ENCODE assay signal across 1 cellular context in genomic region chr20:31547017-31547675, GRCh38.
A peak's percentile ranks its signal among the peaks of the same experiment; 100 is the strongest.
TF ChIP-seq lines count a peak whose summit lies in the region.

No MANE protein-coding gene starts in this region.

TF ChIP-seq in HepG2, 621 proteins besides CTCF, POLR2A, EP300 and RAD21 (continued from another document and continues in another):
- TF ChIP-seq LRRFIP1 (CRISPR knock-in tag; conservative IDR thresholded peaks at IDR 0.05), result no peak
- TF ChIP-seq DZIP1 (CRISPR knock-in tag; IDR thresholded peaks at IDR 0.05), result 0 out of 2 replicates have a peak, but pooled peaks have one; percentile 72
- TF ChIP-seq E2F5 (CRISPR knock-in tag; conservative IDR thresholded peaks at IDR 0.05), result peak; percentile 27; the same call in 1 of the 2 replicates
- no peak for TF ChIP-seq GTF2F1 (IDR thresholded peaks at IDR 0.05; ENCODE audit: low read length)
- TF ChIP-seq SIX4 (CRISPR knock-in tag; IDR thresholded peaks at IDR 0.05), result peak; percentile 90
- TF ChIP-seq ZNF468 (CRISPR knock-in tag; IDR thresholded peaks at IDR 0.05), result no peak
- no peak for TF ChIP-seq GLMP (CRISPR knock-in tag; IDR thresholded peaks at IDR 0.05; ENCODE audit: borderline replicate concordance)
- peak; percentile 75 for TF ChIP-seq DR1 (CRISPR knock-in tag; IDR thresholded peaks at IDR 0.05)
- no peak; the same call in 1 of the 2 replicates for TF ChIP-seq ZBTB26 (CRISPR knock-in tag; IDR thresholded peaks at IDR 0.05; ENCODE audit: borderline replicate concordance)
- peak; percentile 82; the same call in 1 of the 2 replicates for TF ChIP-seq LBX2 (CRISPR knock-in tag; IDR thresholded peaks at IDR 0.05; ENCODE audit: borderline replicate concordance)
- TF ChIP-seq MYNN (CRISPR knock-in tag; IDR thresholded peaks at IDR 0.05; ENCODE audit: low read depth), result no peak
- TF ChIP-seq KLF11 (CRISPR knock-in tag; IDR thresholded peaks at IDR 0.05), result peak; percentile 34; the same call in 1 of the 2 replicates
- peak; percentile 78; the same call in 1 of the 2 replicates for TF ChIP-seq ZNF230 (CRISPR knock-in tag; IDR thresholded peaks at IDR 0.05)
- 0 out of 2 replicates have a peak, but pooled peaks have one; percentile 12 for TF ChIP-seq JUNB (CRISPR knock-in tag; IDR thresholded peaks at IDR 0.05; ENCODE audit: borderline replicate concordance)
- TF ChIP-seq ARNT2 (CRISPR knock-in tag; IDR thresholded peaks at IDR 0.05; ENCODE audit: low read depth), result no peak
- TF ChIP-seq DDIT3 (CRISPR knock-in tag; IDR thresholded peaks at IDR 0.05), result no peak
- no peak for TF ChIP-seq ZNF224 (CRISPR knock-in tag; IDR thresholded peaks at IDR 0.05)
- peak; percentile 81 for TF ChIP-seq BRD4 (CRISPR knock-in tag; IDR thresholded peaks at IDR 0.05)
- TF ChIP-seq ZBTB49 (CRISPR knock-in tag; IDR thresholded peaks at IDR 0.05; ENCODE audit: borderline replicate concordance), result no peak
- TF ChIP-seq ZNF704 (CRISPR knock-in tag; IDR thresholded peaks at IDR 0.05; ENCODE audit: borderline replicate concordance), result peak; percentile 56; the same call in 1 of the 2 replicates
- TF ChIP-seq ZNF503 (CRISPR knock-in tag; IDR thresholded peaks at IDR 0.05), result peak; percentile 79
- TF ChIP-seq ZNF383 (CRISPR knock-in tag; IDR thresholded peaks at IDR 0.05; ENCODE audit: borderline replicate concordance), result peak; percentile 97
- no peak for TF ChIP-seq PRMT3 (CRISPR knock-in tag; IDR thresholded peaks at IDR 0.05; ENCODE audit: borderline replicate concordance, low read depth)
- no peak for TF ChIP-seq TEAD2 (CRISPR knock-in tag; IDR thresholded peaks at IDR 0.05)
- TF ChIP-seq MXI1 (IDR thresholded peaks at IDR 0.05; ENCODE audit: borderline replicate concordance, low read depth, low read length), result peak; percentile 97; the same call in 2 of the 3 replicates
- TF ChIP-seq TBX3 (IDR thresholded peaks at IDR 0.05; ENCODE audit: borderline replicate concordance), result no peak
- peak; percentile 24; the same call in 1 of the 2 replicates for TF ChIP-seq SKIL (CRISPR knock-in tag; IDR thresholded peaks at IDR 0.05; ENCODE audit: borderline replicate concordance)
- TF ChIP-seq REST (IDR thresholded peaks at IDR 0.05; ENCODE audit: borderline replicate concordance in 1 of 2, low read depth in 1 of 2, low read length in 2 of 2), result peak in 1 of 2 experiments; percentile 48; a peak in 1 of 4 replicates
- no peak for TF ChIP-seq ATF7 (IDR thresholded peaks at IDR 0.05)
- TF ChIP-seq ATF7 (CRISPR knock-in tag; IDR thresholded peaks at IDR 0.05), result peak; percentile 78; the same call in 1 of the 2 replicates
